In the genomic region with DNA sequence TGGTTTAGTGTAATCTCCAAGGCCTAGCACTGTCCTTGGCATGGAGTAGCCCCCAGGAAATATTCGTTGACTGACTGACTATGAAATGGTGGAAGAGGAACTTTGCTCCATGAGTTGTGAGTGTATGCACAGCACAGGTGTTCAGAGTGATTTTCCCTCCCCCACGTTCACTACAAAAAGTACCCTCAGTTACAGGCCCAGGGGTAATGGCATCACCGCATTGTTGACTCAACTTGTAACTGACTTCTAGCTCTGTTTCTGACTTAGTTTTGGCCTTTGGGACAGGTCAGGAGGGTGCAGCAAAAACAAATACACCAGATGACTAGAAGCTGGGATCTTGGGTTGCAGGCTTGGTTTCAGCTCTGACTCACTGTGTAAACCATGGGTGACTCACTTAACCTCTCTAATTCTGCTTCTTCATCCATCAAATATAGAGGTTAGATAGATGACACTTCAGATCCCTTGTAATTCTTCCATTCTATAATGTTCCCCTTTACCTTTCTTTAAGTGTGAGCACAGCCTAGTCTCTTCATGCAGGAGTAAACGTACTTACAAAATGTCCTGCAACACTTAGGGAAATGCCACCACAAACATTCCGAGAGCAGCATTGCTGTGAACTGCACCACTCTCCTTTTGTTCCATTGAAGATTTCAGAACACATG, we compare ENCODE assay signal across 8 cellular contexts.
DNase-seq lines count a peak whose midpoint lies in the region; ATAC-seq lines count a peak whose summit lies in the region.

No MANE protein-coding gene starts in this region.

- DNase-seq in ELR (ENCODE audit: low read depth): peak; percentile 88
- DNase-seq in HuH-7 (ENCODE audit: low spot score): peak; percentile 37
- peak; percentile 54 for DNase-seq in activated CD8-positive, alpha-beta T cell treated with anti-CD3 and anti-CD28 coated beads, Interleukin-2, amount 10 ng/mL, durations not matched to agents 7 days and 5 days
- DNase-seq in glomerular visceral epithelial cell (ENCODE audit: extremely low spot score): peak; percentile 89
- DNase-seq in stimulated activated CD8-positive, alpha-beta memory T cell treated with anti-CD3 and anti-CD28 coated beads, Interleukin-7, amount 100 ng/mL, for 48 hours (ENCODE audit: extremely low read depth in 1 of 2, low read depth in 1 of 2): peak; percentile 30 to 63
- no peak for DNase-seq in UCSD-AML1 (lab: John Stamatoyannopoulos, UW; ENCODE audit: unreplicated experiment)
- DNase-seq in cerebellar nuclear complex (lab: John Stamatoyannopoulos, UW): no peak

- CTCF ChIA-PET in activated CD8-positive, alpha-beta T cell treated with anti-CD3 and anti-CD28 coated beads, Interleukin-2, amount 10 ng/mL, durations not matched to agents 7 days and 5 days (lab: Charles Lee): interaction anchor here (1.0 to 1.8 kb wide), 5 partner anchors 9 to 667 kb away, joined by 3 to 5 read pairs (median 3); no protein-coding TSS in a partner anchor

- peak; percentile 94 for ATAC-seq in GM21529 (IDR thresholded peaks at IDR 0.05; ENCODE audit: unreplicated experiment)
- peak; percentile 88 for ATAC-seq in activated CD8-positive, alpha-beta T cell treated with anti-CD3 and anti-CD28 coated beads, Interleukin-2, amount 10 ng/mL, durations not matched to agents 7 days and 5 days

- H3K27me3 Mint-ChIP-seq in activated CD8-positive, alpha-beta T cell treated with anti-CD3 and anti-CD28 coated beads, Interleukin-2, amount 10 ng/mL, durations not matched to agents 7 days and 5 days (ENCODE audit: low read depth): peaks cover 13% of the 10 kb centered on the region

- H3K4me3 Mint-ChIP-seq in activated CD8-positive, alpha-beta T cell treated with anti-CD3 and anti-CD28 coated beads, Interleukin-2, amount 10 ng/mL, durations not matched to agents 7 days and 5 days: no peak overlapping the region

- POLR2A ChIA-PET in activated CD8-positive, alpha-beta T cell treated with anti-CD3 and anti-CD28 coated beads, Interleukin-2, amount 10 ng/mL, durations not matched to agents 7 days and 5 days (lab: Charles Lee): interaction anchor here (1.2 kb wide), 1 partner anchor 8 kb away, joined by 5 read pairs; no protein-coding TSS in a partner anchor

- peaks cover 34% of the 10 kb centered on the region for H3K4me1 Mint-ChIP-seq in activated CD8-positive, alpha-beta T cell treated with anti-CD3 and anti-CD28 coated beads, Interleukin-2, amount 10 ng/mL, durations not matched to agents 7 days and 5 days (ENCODE audit: low read depth)

- H3K36me3 Mint-ChIP-seq in activated CD8-positive, alpha-beta T cell treated with anti-CD3 and anti-CD28 coated beads, Interleukin-2, amount 10 ng/mL, durations not matched to agents 7 days and 5 days (ENCODE audit: low read depth): no peaks in the 10 kb centered on the region

- H3K9me3 Mint-ChIP-seq in activated CD8-positive, alpha-beta T cell treated with anti-CD3 and anti-CD28 coated beads, Interleukin-2, amount 10 ng/mL, durations not matched to agents 7 days and 5 days (ENCODE audit: insufficient read depth): no peaks in the 10 kb centered on the region

- peak overlapping the region; percentile 31 for H3K27ac Mint-ChIP-seq in activated CD8-positive, alpha-beta T cell treated with anti-CD3 and anti-CD28 coated beads, Interleukin-2, amount 10 ng/mL, durations not matched to agents 7 days and 5 days

Comparison
In these comparisons a context has a peak if more than half of its experiments do, and no peak if none do; other contexts are left out.
1. DNase-seq: peak in ELR (single experiment), HuH-7 (single experiment), activated CD8-positive, alpha-beta T cell treated with anti-CD3 and anti-CD28 coated beads, Interleukin-2, amount 10 ng/mL, durations not matched to agents 7 days and 5 days (single experiment), glomerular visceral epithelial cell (single experiment) and stimulated activated CD8-positive, alpha-beta memory T cell treated with anti-CD3 and anti-CD28 coated beads, Interleukin-7, amount 100 ng/mL, for 48 hours (2 of 2); none in UCSD-AML1 (single experiment) and cerebellar nuclear complex (0 of 2).